3 cellular contexts compared by ENCODE assay signal in genomic region chr4:115107411-115107810, GRCh38. TPM values are rescaled to one million over a fixed set of nuclear protein-coding genes. Genes with fewer than 3 reads are reported as not detected.
"Had no signal": no experiment of that assay in that cellular context is flagged by ENCODE, and none has a peak within 500 bp of the region (broad histone marks: within the 10 kb centered on the region; RNA-seq: fewer than 3 reads in every experiment).

No MANE protein-coding gene starts in this region.

- H3K4me3 ChIP-seq: GM23338 had no signal

- H3K4me2 ChIP-seq: GM23338 had no signal

- DNase-seq: H9 had no signal

RNA-seq across cellular contexts. Expression of gene NDST4, which starts 6.0 kb away (rescaled TPM):
- polyA plus RNA-seq: GM23338, IgD-negative memory B cell had no signal
